26 cellular contexts compared by ENCODE assay signal in genomic region chr6:11391934-11392777, GRCh38.
DNase-seq lines count a peak whose midpoint lies in the region; ATAC-seq, FAIRE-seq and TF ChIP-seq lines count a peak whose summit lies in the region.
"Had no signal": no experiment of that assay in that cellular context is flagged by ENCODE, and none has a peak within 500 bp of the region (broad histone marks: within the 10 kb centered on the region; RNA-seq: fewer than 3 reads in every experiment).

No MANE protein-coding gene starts in this region.

- peaks cover 0 to 7% of the 10 kb centered on the region in 2 donors for H3K9me3 ChIP-seq in right atrium auricular region
- no peaks in the 10 kb centered on the region for H3K9me3 ChIP-seq in K562 (replicated peaks; ENCODE audit: control insufficient read depth, insufficient read depth, low read depth, low read length)
- no peaks in the 10 kb centered on the region for H3K9me3 ChIP-seq in upper lobe of left lung
- H3K9me3 ChIP-seq in naive thymus-derived CD4-positive, alpha-beta T cell (ENCODE audit: control insufficient read depth in 2 of 3, low read length in 3 of 3) = no peaks in the 10 kb centered on the region
- H3K9me3 ChIP-seq: adrenal gland, colonic mucosa had no signal

- 2% methylated on average over 5 of the region's 5 CpGs for WGBS in K562 (ENCODE audit: insufficient coverage, low coverage, missing lambda C conversion rate)
- WGBS in mesendoderm (ENCODE audit: extremely low coverage, insufficient coverage, low lambda C conversion rate) = 100% methylated on average over 1 of the region's 5 CpGs
- WGBS in upper lobe of left lung, 2 donors = 77 to 81% methylated on average over 5 of the region's 5 CpGs

- peak overlapping the region; percentile 41 to 46 for H3K27ac ChIP-seq in right atrium auricular region
- H3K27ac ChIP-seq in K562 (ENCODE audit: extremely low read depth, low read depth, low read length) = 0 out of 3 replicates have a peak overlapping the region, but pooled peaks have one; percentile 14
- peak overlapping the region; percentile 29 for H3K27ac ChIP-seq in mesendoderm (ENCODE audit: low read depth, low read length)
- H3K27ac ChIP-seq in upper lobe of left lung = peak overlapping the region; percentile 45 to 80 (median 66)
- no peak overlapping the region for H3K27ac ChIP-seq in naive thymus-derived CD4-positive, alpha-beta T cell (ENCODE audit: low read depth, low read length)
- H3K27ac ChIP-seq: brain microvascular endothelial cell, colonic mucosa had no signal

- H2BK5ac ChIP-seq in mesendoderm (ENCODE audit: low read length) = no peak overlapping the region

- H3K9me3 Mint-ChIP-seq in naive thymus-derived CD4-positive, alpha-beta T cell = peaks cover 0 to 26% (median 3%) of the 10 kb centered on the region in 11 donors
- H3K9me3 Mint-ChIP-seq: activated naive CD4-positive, alpha-beta T cell treated with anti-CD3 and anti-CD28 coated beads for 36 hours had no signal

- no peak for ATAC-seq in K562
- ATAC-seq in upper lobe of left lung (ENCODE audit: low FRiP score in 2 of 2) = no peak
- no peak for ATAC-seq in naive thymus-derived CD4-positive, alpha-beta T cell
- ATAC-seq: effector memory CD8-positive, alpha-beta T cell; esophagus mucosa had no signal

- POLR2A ChIA-PET in K562 (lab: Yijun Ruan, JAX) = interaction anchor here (0.8 kb wide), 1 partner anchor 12 kb away, joined by 3 read pairs; no protein-coding TSS in a partner anchor
- POLR2A ChIA-PET in naive thymus-derived CD4-positive, alpha-beta T cell (lab: Charles Lee) = no interaction called here

- H3K4me3 ChIP-seq in right atrium auricular region = no peak overlapping the region
- no peak overlapping the region for H3K4me3 ChIP-seq in K562
- H3K4me3 ChIP-seq in mesendoderm (ENCODE audit: low read length) = no peak overlapping the region
- H3K4me3 ChIP-seq in upper lobe of left lung = no peak overlapping the region
- no peak overlapping the region for H3K4me3 ChIP-seq in naive thymus-derived CD4-positive, alpha-beta T cell (ENCODE audit: low read length)
- H3K4me3 ChIP-seq: adrenal gland, colonic mucosa, tibial nerve had no signal

- H3K4me1 ChIP-seq in right atrium auricular region (peaks cover 0 to 17% of the 10 kb centered on the region in 2 donors), K562 (replicated peaks in 1 of 2; ENCODE audit: control insufficient read depth in 2 of 2, insufficient read depth in 2 of 2, low read length in 2 of 2) (peaks cover 0 to 17% of the 10 kb centered on the region in 2 experiments; a peak in 4 of 5 replicates), mesendoderm (ENCODE audit: control insufficient read depth, low read depth, low read length) (peaks cover 2% of the 10 kb centered on the region), upper lobe of left lung (peaks cover 31 to 49% (median 40%) of the 10 kb centered on the region in 4 donors)
- no peaks in the 10 kb centered on the region for H3K4me1 ChIP-seq in naive thymus-derived CD4-positive, alpha-beta T cell (ENCODE audit: control insufficient read depth in 2 of 2, insufficient read depth in 2 of 2, low read length in 2 of 2)

- no peak overlapping the region for H2BK120ac ChIP-seq in mesendoderm (ENCODE audit: low read depth, low read length)

- no peak overlapping the region for H2BK15ac ChIP-seq in mesendoderm (replicated peaks; ENCODE audit: low read depth)

- H3K27ac Mint-ChIP-seq in naive thymus-derived CD4-positive, alpha-beta T cell = no peak overlapping the region
- H3K27ac Mint-ChIP-seq: activated naive CD4-positive, alpha-beta T cell treated with anti-CD3 and anti-CD28 coated beads for 36 hours; effector memory CD8-positive, alpha-beta T cell had no signal

- TF ChIP-seq CTCF in right atrium auricular region (IDR thresholded peaks at IDR 0.05) (no peak), K562 (IDR thresholded peaks at IDR 0.05 in 2 of 3, conservative IDR thresholded peaks at IDR 0.05 in 1 of 3; ENCODE audit: insufficient read depth in 2 of 3, low read depth in 1 of 3, low read length in 3 of 3) (no peak), upper lobe of left lung (IDR thresholded peaks at IDR 0.05) (no peak)

- peaks cover 0 to 15% (median 0%) of the 10 kb centered on the region in 7 donors for H3K4me1 Mint-ChIP-seq in naive thymus-derived CD4-positive, alpha-beta T cell

- no peaks in the 10 kb centered on the region for H3K9me1 ChIP-seq in K562 (ENCODE audit: control insufficient read depth, insufficient read depth, low read length)

- H3K79me2 ChIP-seq in K562 (ENCODE audit: control insufficient read depth, insufficient read depth, low read length) = no peaks in the 10 kb centered on the region
- no peaks in the 10 kb centered on the region for H3K79me2 ChIP-seq in mesendoderm (ENCODE audit: control insufficient read depth, insufficient read depth, low read length)

- H3K56ac ChIP-seq in mesendoderm (ENCODE audit: low read length) = no peak overlapping the region

- intact Hi-C loops in cardiac septum (cut with DNase I) (no loop called here), K562 (cut with micrococcal nuclease) (no loop called here)
- intact Hi-C loops in naive thymus-derived CD4-positive, alpha-beta T cell (cut with micrococcal nuclease) = no loop called here

- no peak for DNase-seq in right atrium auricular region (ENCODE audit: low spot score)
- DNase-seq in cardiac septum (ENCODE audit: low spot score) = no peak
- DNase-seq in K562 (ENCODE audit: extremely low read depth in 1 of 4, low spot score in 3 of 4) = no peak
- no peak for DNase-seq in mesendoderm
- DNase-seq in upper lobe of left lung = no peak
- no peak for DNase-seq in NCI-H1930 (lab: John Stamatoyannopoulos, UW)
- DNase-seq in occipital lobe (lab: John Stamatoyannopoulos, UW) = no peak
- DNase-seq in naive thymus-derived CD4-positive, alpha-beta T cell = no peak
- DNase-seq: activated CD4-positive, alpha-beta T cell treated with anti-CD3 and anti-CD28 coated beads, Interleukin-2, amount 50 U/mL, for 4 hours; activated naive CD4-positive, alpha-beta T cell treated with anti-CD3 and anti-CD28 coated beads for 36 hours; DMS79; effector memory CD8-positive, alpha-beta T cell; foreskin melanocyte; GDM1; NCI-H1105; nucleus accumbens; RPMI8226; stimulated activated CD4-positive, alpha-beta T cell treated with anti-CD3 and anti-CD28 coated beads, Interleukin-2, amount 100 ng/mL, for 24 hours; T-helper 1 cell had no signal

- no peaks in the 10 kb centered on the region for H3K79me1 ChIP-seq in mesendoderm (ENCODE audit: low read length)

- no peaks in the 10 kb centered on the region for H4K20me1 ChIP-seq in K562 (replicated peaks; ENCODE audit: control insufficient read depth, insufficient read depth, low read length)

- H3K4ac ChIP-seq in mesendoderm (ENCODE audit: low read depth, low read length) = no peak overlapping the region

- no peak overlapping the region for H4K8ac ChIP-seq in mesendoderm (ENCODE audit: low read depth, low read length)

- peaks cover 0 to 18% (median 0%) of the 10 kb centered on the region in 5 donors for H3K36me3 Mint-ChIP-seq in naive thymus-derived CD4-positive, alpha-beta T cell

- no peak overlapping the region for H3K18ac ChIP-seq in mesendoderm (ENCODE audit: low read length)

- no peak overlapping the region for H2AK5ac ChIP-seq in mesendoderm (ENCODE audit: low read length)

- in situ Hi-C loops in K562 (cut with MboI) = no loop called here

- no peak overlapping the region for H3K4me3 Mint-ChIP-seq in naive thymus-derived CD4-positive, alpha-beta T cell
- H3K4me3 Mint-ChIP-seq: activated naive CD4-positive, alpha-beta T cell treated with anti-CD3 and anti-CD28 coated beads for 36 hours; B cell; effector memory CD8-positive, alpha-beta T cell had no signal

- H3K4me2 ChIP-seq in K562 (ENCODE audit: insufficient read depth, low read length) (peak overlapping the region; percentile 57; the same call in 1 of the 2 replicates), mesendoderm (ENCODE audit: low read length) (no peak overlapping the region)

- TF ChIP-seq EP300 in K562 (IDR thresholded peaks at IDR 0.05; ENCODE audit: low read length) (no peak), upper lobe of left lung (IDR thresholded peaks at IDR 0.05) (no peak)

- FAIRE-seq in K562 (lab: Jason Lieb, UNC) = no peak
- FAIRE-seq: small intestine had no signal

- CTCF ChIA-PET in K562 (lab: Yijun Ruan, JAX; ENCODE audit: low intra/inter-chr PET ratio) = no interaction called here
- CTCF ChIA-PET in naive thymus-derived CD4-positive, alpha-beta T cell (lab: Charles Lee) = no interaction called here

- TF ChIP-seq POLR2A in K562 (conservative IDR thresholded peaks at IDR 0.05) (no peak), upper lobe of left lung (IDR thresholded peaks at IDR 0.05) (no peak)

- BruUV-seq in K562 (replicated peaks; lab: Mats Ljungman, UMichigan) = no TSS peak

- no peak overlapping the region for H4K5ac ChIP-seq in mesendoderm (ENCODE audit: low read length)

- H3K27me3 ChIP-seq in right atrium auricular region (no peaks in the 10 kb centered on the region), K562 (ENCODE audit: control insufficient read depth in 2 of 2, insufficient read depth in 2 of 2, low read length in 2 of 2) (no peaks in the 10 kb centered on the region; a peak in 1 of 5 replicates), mesendoderm (ENCODE audit: insufficient read depth, low read length, poor library complexity) (no peaks in the 10 kb centered on the region), upper lobe of left lung (no peaks in the 10 kb centered on the region)
- no peaks in the 10 kb centered on the region for H3K27me3 ChIP-seq in naive thymus-derived CD4-positive, alpha-beta T cell (ENCODE audit: control insufficient read depth in 2 of 2, insufficient read depth in 2 of 2, low read length in 2 of 2)
- H3K27me3 ChIP-seq: adrenal gland, brain microvascular endothelial cell, colonic mucosa, tibial nerve had no signal

- no peak overlapping the region for H3K23ac ChIP-seq in mesendoderm (ENCODE audit: low read length)

- H3K36me3 ChIP-seq in right atrium auricular region (no peaks in the 10 kb centered on the region), K562 (ENCODE audit: control insufficient read depth, insufficient read depth, low read length) (no peaks in the 10 kb centered on the region), mesendoderm (ENCODE audit: control insufficient read depth, insufficient read depth, low read length) (no peaks in the 10 kb centered on the region), upper lobe of left lung (no peaks in the 10 kb centered on the region)
- H3K36me3 ChIP-seq in naive thymus-derived CD4-positive, alpha-beta T cell (ENCODE audit: control insufficient read depth in 2 of 3, insufficient read depth in 3 of 3, low read length in 3 of 3) = no peaks in the 10 kb centered on the region
- H3K36me3 ChIP-seq: adrenal gland, brain microvascular endothelial cell, colonic mucosa, tibial nerve had no signal

- H3K27me3 Mint-ChIP-seq in naive thymus-derived CD4-positive, alpha-beta T cell = peaks cover 0 to 17% (median 6%) of the 10 kb centered on the region in 5 donors
- H3K27me3 Mint-ChIP-seq: B cell had no signal

- H3K9ac ChIP-seq in K562 (ENCODE audit: insufficient read depth in 1 of 2, low read depth in 2 of 2, low read length in 2 of 2) = no peak overlapping the region
- H3K9ac ChIP-seq in mesendoderm (ENCODE audit: low read length) = no peak overlapping the region

- H2AFZ ChIP-seq in K562 (ENCODE audit: low read depth, low read length) = peak overlapping the region; percentile 47; the same call in 1 of the 2 replicates

- TF ChIP-seq RAD21 in K562 (CRISPR knock-in tag; conservative IDR thresholded peaks at IDR 0.05 in 1 of 2, IDR thresholded peaks at IDR 0.05 in 1 of 2) = no peak

TF ChIP-seq in K562, 482 proteins besides CTCF, POLR2A, EP300 and RAD21 (continues in another document):
- no peak for TF ChIP-seq FOXP1 (CRISPR knock-in tag; IDR thresholded peaks at IDR 0.05)
